ENCODE assay signal across 8 cellular contexts in the genomic region with DNA sequence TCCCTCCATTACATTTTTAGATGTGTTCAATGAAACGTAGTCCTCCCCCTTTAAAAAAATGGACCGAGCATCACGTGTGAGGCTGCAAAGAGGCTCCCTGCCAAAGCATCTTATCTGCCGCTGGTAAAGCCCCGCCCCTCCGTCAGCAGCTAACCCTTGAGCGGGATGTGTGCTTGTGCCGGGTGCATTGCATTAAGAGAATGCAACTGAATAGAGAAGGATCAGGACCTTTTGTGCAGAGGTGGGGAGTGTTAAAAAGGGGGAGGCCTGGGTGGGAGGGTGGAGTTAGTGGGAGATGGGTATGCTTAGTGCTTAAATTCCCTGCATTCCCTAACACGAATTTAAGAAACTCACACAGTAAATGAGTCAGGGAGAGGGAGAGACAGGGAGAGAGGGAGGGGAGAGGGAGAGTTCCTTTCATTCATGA.
DNase-seq lines count a peak whose midpoint lies in the region; ATAC-seq and TF ChIP-seq lines count a peak whose summit lies in the region.

No MANE protein-coding gene starts in this region.

- H3K27me3 ChIP-seq in iPS DF 6.9 (ENCODE audit: control insufficient read depth, insufficient read depth, low read length) = no peaks in the 10 kb centered on the region

- no peak overlapping the region for H3K27ac ChIP-seq in iPS DF 6.9 (ENCODE audit: low read length)

- no peaks in the 10 kb centered on the region for H3K36me3 Mint-ChIP-seq in T-helper 17 cell (ENCODE audit: low read depth)

- no CpG with 5 or more reads among the region's 9 CpGs for WGBS in iPS DF 6.9 (ENCODE audit: insufficient coverage, insufficient read length)

- in situ Hi-C loops in astrocyte of the cerebellum (cut with HindIII; ENCODE audit: low sequenced_read_pairs) = no loop called here

- peak overlapping the region; percentile 67 for H3K27ac Mint-ChIP-seq in T-helper 17 cell

- H3K9me3 ChIP-seq in T-helper 17 cell (ENCODE audit: control insufficient read depth, low read length, poor library complexity, severe bottlenecking) (no peaks in the 10 kb centered on the region), iPS DF 6.9 (ENCODE audit: control insufficient read depth, insufficient read depth, low read length) (no peaks in the 10 kb centered on the region)

- DNase-seq in DMS53 treated with DMSO at 0.1 percent for 48 hours (lab: John Stamatoyannopoulos, UW; ENCODE audit: unreplicated experiment) = peak; percentile 8
- DNase-seq in NCI-H1092 (lab: John Stamatoyannopoulos, UW) = peak; percentile 89
- peak; percentile 18 to 34 (median 21) for DNase-seq in T-helper 17 cell
- DNase-seq in astrocyte of the cerebellum (ENCODE audit: low read depth) = peak; percentile 47
- DNase-seq in iPS DF 6.9 (ENCODE audit: low read depth, low spot score) = peak; percentile 33
- DNase-seq in stimulated activated CD4-positive, alpha-beta T cell treated with anti-CD3 and anti-CD28 coated beads, Interleukin-12 subunit alpha, Interleukin-12 subunit beta, amount 100 ng/mL, for 4 hours = peak; percentile 38
- no peak for DNase-seq in mesenteric fat pad (ENCODE audit: low spot score)

- peak overlapping the region; percentile 86 for H3K4me3 Mint-ChIP-seq in T-helper 17 cell

- ATAC-seq in GM21786 (IDR thresholded peaks at IDR 0.05; ENCODE audit: unreplicated experiment) (peak; percentile 66), T-helper 17 cell (peak; percentile 96)

- no peak for TF ChIP-seq CTCF in astrocyte of the cerebellum (IDR thresholded peaks at IDR 0.05; ENCODE audit: low read depth, low read length, missing control alignments)

- H3K36me3 ChIP-seq in iPS DF 6.9 (ENCODE audit: control insufficient read depth, insufficient read depth, low read length) = no peaks in the 10 kb centered on the region

- no peaks in the 10 kb centered on the region for H3K27me3 Mint-ChIP-seq in T-helper 17 cell

- H3K4me1 ChIP-seq in iPS DF 6.9 (ENCODE audit: control insufficient read depth, insufficient read depth, low read length) = peaks cover 4% of the 10 kb centered on the region

- peaks cover 24% of the 10 kb centered on the region for H3K4me1 Mint-ChIP-seq in T-helper 17 cell

- H3K4me3 ChIP-seq in astrocyte of the cerebellum (ENCODE audit: low read depth, low read length) (no peak overlapping the region), iPS DF 6.9 (ENCODE audit: low read length) (no peak overlapping the region)
